ENCODE assay signal across 8 cellular contexts in genomic region chr9:114291064-114291474, GRCh38. TPM values are rescaled to one million over a fixed set of nuclear protein-coding genes. Genes with fewer than 3 reads are reported as not detected.
A peak's percentile ranks its signal among the peaks of the same experiment; 100 is the strongest.
DNase-seq lines count a peak whose midpoint lies in the region; ATAC-seq and TF ChIP-seq lines count a peak whose summit lies in the region.

No MANE protein-coding gene starts in this region.

- H3K27me3 Mint-ChIP-seq in Caco-2 (ENCODE audit: insufficient read depth, unreplicated experiment), result no peaks in the 10 kb centered on the region

- POLR2A ChIA-PET in Caco-2 (lab: Charles Lee), result no interaction called here

- H3K27me3 ChIP-seq in Caco-2 (replicated peaks; ENCODE audit: control insufficient read depth, insufficient read depth, low read length) (no peaks in the 10 kb centered on the region), upper lobe of right lung (no peaks in the 10 kb centered on the region)

- H3K4me1 Mint-ChIP-seq in Caco-2 (ENCODE audit: low read depth, unreplicated experiment), result peaks cover 7% of the 10 kb centered on the region

- BruUV-seq in Caco-2 (replicated peaks; lab: Mats Ljungman, UMichigan), result no TSS peak

- peak; percentile 70 to 80 for DNase-seq in Caco-2
- DNase-seq in HT-29 (ENCODE audit: low spot score), result peak; percentile 86
- DNase-seq in SHP77 treated with DMSO at 0.1 percent for 48 hours (lab: John Stamatoyannopoulos, UW), result peak; percentile 12
- DNase-seq in activated naive CD4-positive, alpha-beta T cell treated with Interleukin-2 at 50 U/mL for 16 hours, result peak; percentile 72
- peak; percentile 82 for DNase-seq in glomerular visceral epithelial cell (ENCODE audit: extremely low spot score)
- peak; percentile 51 for DNase-seq in pons (ENCODE audit: low spot score)
- peak; percentile 84 for DNase-seq in upper lobe of right lung

- H3K36me3 ChIP-seq in Caco-2 (ENCODE audit: control insufficient read depth, insufficient read depth, low read length) (peaks cover 3% of the 10 kb centered on the region; the same call in 1 of the 2 replicates), upper lobe of right lung (no peaks in the 10 kb centered on the region)

- H3K4me3 ChIP-seq in Caco-2 (ENCODE audit: low read depth, low read length) (no peak overlapping the region), upper lobe of right lung (no peak overlapping the region)

- peak; percentile 81 to 92 for TF ChIP-seq CTCF in Caco-2 (IDR thresholded peaks at IDR 0.05; ENCODE audit: insufficient read depth in 1 of 2, low read depth in 1 of 2, low read length in 1 of 2, severe bottlenecking in 1 of 2, unreplicated experiment in 1 of 2)
- TF ChIP-seq CTCF in upper lobe of right lung (IDR thresholded peaks at IDR 0.05), result peak; percentile 97

- no peak overlapping the region for H3K27ac ChIP-seq in upper lobe of right lung

- intact Hi-C loops in Caco-2 (cut with micrococcal nuclease; ENCODE audit: unreplicated experiment), result loop anchor here (1.0 to 5.0 kb wide), 5 partner anchors 52 to 554 kb away; partner anchors contain the start of gene COL27A1
- intact Hi-C loops in upper lobe of right lung (cut with DNase I), result no loop called here

- CTCF ChIA-PET in Caco-2 (lab: Charles Lee), result interaction anchor here (0.5 to 6.5 kb wide), 15 partner anchors 26 to 504 kb away, joined by 3 to 84 read pairs (median 4); partner anchors contain the start of gene COL27A1

- H3K27ac Mint-ChIP-seq in Caco-2 (ENCODE audit: unreplicated experiment), result no peak overlapping the region

- peaks cover 20% of the 10 kb centered on the region for H3K9me3 Mint-ChIP-seq in Caco-2 (ENCODE audit: unreplicated experiment)

- peaks cover 5% of the 10 kb centered on the region for H3K9me3 ChIP-seq in Caco-2
- no peaks in the 10 kb centered on the region for H3K9me3 ChIP-seq in upper lobe of right lung

- H3K36me3 Mint-ChIP-seq in Caco-2 (ENCODE audit: insufficient read depth, unreplicated experiment), result peaks cover 29% of the 10 kb centered on the region

- H3K4me1 ChIP-seq in Caco-2 (peaks cover 14% of the 10 kb centered on the region), upper lobe of right lung (peaks cover 4% of the 10 kb centered on the region)

- ATAC-seq in upper lobe of right lung (peak; percentile 76), GM18520 (IDR thresholded peaks at IDR 0.05; ENCODE audit: unreplicated experiment) (no peak)

- H3K4me3 Mint-ChIP-seq in Caco-2 (ENCODE audit: unreplicated experiment), result no peak overlapping the region

RNA-seq across cellular contexts. Expression of gene ORM1, which starts 31.8 kb away (rescaled TPM):
- total RNA-seq in Caco-2 (2022) (18.3 and 27.5 TPM in 2 replicates), upper lobe of right lung (5.2 TPM)
- total RNA-seq in HT-29 (2014; rRNA removed; shearing (Covaris generic)), result not detected in 2 replicates

RNA-seq across cellular contexts. Expression of gene ORM2, which starts 38.6 kb away (rescaled TPM):
- 45.5 and 46.0 TPM in 2 replicates for total RNA-seq in Caco-2 (2022)
- not detected in 2 replicates for total RNA-seq in HT-29 (2014; rRNA removed; shearing (Covaris generic))
- total RNA-seq in upper lobe of right lung, result 3.9 TPM

Comparison
In these comparisons a context has a peak if more than half of its experiments do, and no peak if none do; other contexts are left out.
1. DNase-seq: peak in every context shown above with its lines; median percentile 86 in HT-29; 84 in upper lobe of right lung; 82 in glomerular visceral epithelial cell; 75 in Caco-2; 72 in activated naive CD4-positive, alpha-beta T cell treated with Interleukin-2 at 50 U/mL for 16 hours; 51 in pons; 12 in SHP77 treated with DMSO at 0.1 percent for 48 hours.